26 cellular contexts compared by ENCODE assay signal in the genomic region with DNA sequence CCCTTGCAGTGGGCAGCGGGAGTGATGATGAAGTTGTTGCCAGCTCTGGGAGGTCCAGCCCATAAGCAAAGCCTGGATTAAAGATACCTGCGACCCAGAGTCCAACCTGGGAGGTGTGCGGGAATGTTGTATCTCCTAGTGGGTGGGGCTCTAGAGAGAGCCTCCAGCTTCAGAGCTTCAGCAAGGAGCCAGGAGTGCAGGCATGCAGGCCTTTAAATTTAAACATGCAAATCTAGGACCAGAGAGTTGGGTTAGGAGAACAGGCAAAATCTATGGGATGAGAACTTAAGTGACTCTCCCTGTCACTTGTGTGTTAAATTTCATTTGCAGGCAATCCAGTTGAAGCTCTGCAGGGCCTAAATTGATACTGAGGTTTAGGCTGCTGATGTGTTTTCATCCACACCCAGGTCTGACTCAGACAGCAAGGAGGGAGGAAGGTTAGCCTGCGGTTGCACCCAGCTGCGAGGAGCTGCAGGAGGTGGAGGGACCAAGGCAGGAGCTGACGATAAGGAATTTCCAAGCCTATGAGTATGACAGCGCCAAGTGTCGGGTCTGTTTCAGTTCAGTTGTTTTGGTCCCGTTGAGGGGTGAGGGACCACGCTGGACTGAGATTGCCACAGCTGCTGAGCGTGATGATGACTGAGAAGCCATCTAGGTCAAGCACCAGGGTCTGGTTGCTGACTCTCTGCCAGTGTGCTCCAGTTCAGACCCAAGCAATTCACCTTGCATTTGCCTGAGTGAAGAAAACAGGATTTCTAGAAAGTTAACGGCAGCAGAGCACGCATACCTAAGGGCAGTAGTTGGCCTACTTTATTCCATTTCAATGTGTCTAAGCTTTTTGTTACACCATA.
A peak's percentile ranks its signal among the peaks of the same experiment; 100 is the strongest.
DNase-seq lines count a peak whose midpoint lies in the region; ATAC-seq, FAIRE-seq and TF ChIP-seq lines count a peak whose summit lies in the region.
"Had no signal": no experiment of that assay in that cellular context is flagged by ENCODE, and none has a peak within 500 bp of the region (broad histone marks: within the 10 kb centered on the region; RNA-seq: fewer than 3 reads in every experiment).

No MANE protein-coding gene starts in this region.

- no peak overlapping the region for H3K4me3 Mint-ChIP-seq in activated CD4-positive, alpha-beta T cell treated with anti-CD3 and anti-CD28 coated beads, Interleukin-2, amount 10 ng/mL, durations not matched to agents 24 days and 14 days
- no peak overlapping the region for H3K4me3 Mint-ChIP-seq in activated CD4-positive, alpha-beta T cell treated with anti-CD3 and anti-CD28 coated beads for 36 hours
- H3K4me3 Mint-ChIP-seq: activated naive CD8-positive, alpha-beta T cell; brain; natural killer cell treated with Interleukin-12 subunit alpha and Interleukin-12 subunit beta and Interleukin-15 and Interleukin-18, amount 100 ng/mL, for 72 hours; stimulated activated naive CD8-positive, alpha-beta T cell treated with anti-CD3 and anti-CD28 coated beads, Interleukin-15, Interleukin-2, amounts not matched to agents 100 ng/mL and 50 ng/mL, for 24 hours had no signal

- no peak overlapping the region for H3K4me3 ChIP-seq in epithelial cell of esophagus (ENCODE audit: low read length)
- no peak overlapping the region for H3K4me3 ChIP-seq in testis

- no peaks in the 10 kb centered on the region for H3K27me3 ChIP-seq in testis
- H3K27me3 ChIP-seq: foreskin keratinocyte had no signal

- no peaks in the 10 kb centered on the region for H3K9me3 ChIP-seq in testis
- H3K9me3 ChIP-seq: SK-N-SH had no signal

- TF ChIP-seq CTCF in RWPE1 (conservative IDR thresholded peaks at IDR 0.05; ENCODE audit: low read depth) (no peak), epithelial cell of esophagus (IDR thresholded peaks at IDR 0.05; ENCODE audit: insufficient read depth, low read depth, low read length, missing control alignments) (no peak), testis (IDR thresholded peaks at IDR 0.05) (no peak)

- WGBS in testis, 2 donors = 92% methylated on average over 12 to 13 of the region's 13 CpGs

- H3K27me3 Mint-ChIP-seq in activated CD4-positive, alpha-beta T cell treated with anti-CD3 and anti-CD28 coated beads, Interleukin-2, amount 10 ng/mL, durations not matched to agents 24 days and 14 days = peaks cover 2% of the 10 kb centered on the region
- peaks cover 11% of the 10 kb centered on the region for H3K27me3 Mint-ChIP-seq in activated CD4-positive, alpha-beta T cell treated with anti-CD3 and anti-CD28 coated beads for 36 hours
- H3K27me3 Mint-ChIP-seq: brain; stimulated activated naive CD8-positive, alpha-beta T cell treated with anti-CD3 and anti-CD28 coated beads, Interleukin-15, Interleukin-2, amounts not matched to agents 100 ng/mL and 50 ng/mL, for 24 hours had no signal

- CTCF ChIA-PET in activated CD4-positive, alpha-beta T cell treated with anti-CD3 and anti-CD28 coated beads for 36 hours (lab: Charles Lee) = no interaction called here
- CTCF ChIA-PET in RWPE1 (lab: Yijun Ruan, JAX) = no interaction called here

- H3K9me3 Mint-ChIP-seq in activated CD4-positive, alpha-beta T cell treated with anti-CD3 and anti-CD28 coated beads, Interleukin-2, amount 10 ng/mL, durations not matched to agents 24 days and 14 days = no peaks in the 10 kb centered on the region
- no peaks in the 10 kb centered on the region for H3K9me3 Mint-ChIP-seq in activated CD4-positive, alpha-beta T cell treated with anti-CD3 and anti-CD28 coated beads for 36 hours (ENCODE audit: low read depth)
- H3K9me3 Mint-ChIP-seq: stimulated activated naive CD8-positive, alpha-beta T cell treated with anti-CD3 and anti-CD28 coated beads, Interleukin-15, Interleukin-2, amounts not matched to agents 100 ng/mL and 50 ng/mL, for 24 hours had no signal

- H3K27ac Mint-ChIP-seq in activated CD4-positive, alpha-beta T cell treated with anti-CD3 and anti-CD28 coated beads, Interleukin-2, amount 10 ng/mL, durations not matched to agents 24 days and 14 days = peak overlapping the region; percentile 49
- H3K27ac Mint-ChIP-seq in activated CD4-positive, alpha-beta T cell treated with anti-CD3 and anti-CD28 coated beads for 36 hours = no peak overlapping the region
- H3K27ac Mint-ChIP-seq: activated naive CD8-positive, alpha-beta T cell; natural killer cell treated with Interleukin-12 subunit alpha and Interleukin-12 subunit beta and Interleukin-15 and Interleukin-18, amount 100 ng/mL, for 72 hours; stimulated activated naive CD8-positive, alpha-beta T cell treated with anti-CD3 and anti-CD28 coated beads, Interleukin-15, Interleukin-2, amounts not matched to agents 100 ng/mL and 50 ng/mL, for 24 hours had no signal

- POLR2A ChIA-PET in activated CD4-positive, alpha-beta T cell treated with anti-CD3 and anti-CD28 coated beads for 36 hours (lab: Charles Lee) = interaction anchor here (0.7 kb wide), 1 partner anchor 120 kb away, joined by 3 read pairs; no protein-coding TSS in a partner anchor
- POLR2A ChIA-PET in RWPE1 (lab: Yijun Ruan, JAX; ENCODE audit: low non-redundant PET) = no interaction called here

- H3K27ac ChIP-seq in RWPE1 (no peak overlapping the region), testis (no peak overlapping the region)
- H3K27ac ChIP-seq: foreskin keratinocyte, HL-60, parathyroid adenoma had no signal

- peak; percentile 96 for FAIRE-seq in urothelium cell line (lab: Jason Lieb, UNC)
- FAIRE-seq: endothelial cell of umbilical vein had no signal

- no peaks in the 10 kb centered on the region for H3K36me3 ChIP-seq in testis (ENCODE audit: low read depth, missing control alignments)

- DNase-seq in activated CD4-positive, alpha-beta T cell treated with anti-CD3 and anti-CD28 coated beads, Interleukin-2, amount 10 ng/mL, durations not matched to agents 24 days and 14 days = no peak
- no peak for DNase-seq in activated CD4-positive, alpha-beta T cell treated with anti-CD3 and anti-CD28 coated beads for 36 hours
- peak; percentile 10 for DNase-seq in RWPE1 (ENCODE audit: low spot score)
- peak; percentile 3 for DNase-seq in epithelial cell of esophagus (ENCODE audit: low read depth)
- peak; percentile 89 for DNase-seq in urothelium cell line (ENCODE audit: low spot score)
- no peak for DNase-seq in testis
- no peak for DNase-seq in pons (ENCODE audit: low spot score)
- DNase-seq: 8988T; activated CD4-positive, CD25-positive, alpha-beta regulatory T cell treated with anti-CD3 and anti-CD28 coated beads, Interleukin-2, amount 50 U/mL, for 72 hours; Calu3; foreskin keratinocyte; IMR-90; left colon; NCI-H1930; NCI-H526; OCI-M1; T-helper 9 cell had no signal

- no peaks in the 10 kb centered on the region for H3K4me1 Mint-ChIP-seq in activated CD4-positive, alpha-beta T cell treated with anti-CD3 and anti-CD28 coated beads, Interleukin-2, amount 10 ng/mL, durations not matched to agents 24 days and 14 days
- H3K4me1 Mint-ChIP-seq in activated CD4-positive, alpha-beta T cell treated with anti-CD3 and anti-CD28 coated beads for 36 hours = no peaks in the 10 kb centered on the region

- no peaks in the 10 kb centered on the region for H3K4me1 ChIP-seq in testis
- H3K4me1 ChIP-seq: foreskin keratinocyte, parathyroid adenoma had no signal

- intact Hi-C loops in activated CD4-positive, alpha-beta T cell treated with anti-CD3 and anti-CD28 coated beads, Interleukin-2, amount 10 ng/mL, durations not matched to agents 24 days and 14 days (cut with micrococcal nuclease) = no loop called here
- intact Hi-C loops in activated CD4-positive, alpha-beta T cell treated with anti-CD3 and anti-CD28 coated beads for 36 hours (cut with DNase I, micrococcal nuclease) = no loop called here
- intact Hi-C loops in testis (cut with DNase I; ENCODE audit: low total_unique reads) = no loop called here

- no peak for ATAC-seq in activated CD4-positive, alpha-beta T cell treated with anti-CD3 and anti-CD28 coated beads for 36 hours
- ATAC-seq in GM21360 (IDR thresholded peaks at IDR 0.05; ENCODE audit: unreplicated experiment) = no peak
- ATAC-seq: foreskin keratinocyte; left colon; natural killer cell treated with Interleukin-12 subunit alpha and Interleukin-12 subunit beta and Interleukin-15 and Interleukin-18, amount 100 ng/mL, for 72 hours had no signal

- no peak for TF ChIP-seq POLR2A in testis (IDR thresholded peaks at IDR 0.05)

- H3K36me3 Mint-ChIP-seq in activated CD4-positive, alpha-beta T cell treated with anti-CD3 and anti-CD28 coated beads, Interleukin-2, amount 10 ng/mL, durations not matched to agents 24 days and 14 days (ENCODE audit: low read depth) = no peaks in the 10 kb centered on the region
- H3K36me3 Mint-ChIP-seq in activated CD4-positive, alpha-beta T cell treated with anti-CD3 and anti-CD28 coated beads for 36 hours (ENCODE audit: low read depth) = no peaks in the 10 kb centered on the region
- H3K36me3 Mint-ChIP-seq: activated naive CD8-positive, alpha-beta T cell; brain; natural killer cell treated with Interleukin-12 subunit alpha and Interleukin-12 subunit beta and Interleukin-15 and Interleukin-18, amount 100 ng/mL, for 72 hours had no signal

Comparison
In these comparisons a context has a peak if more than half of its experiments do, and no peak if none do; other contexts are left out.
1. DNase-seq: peak in RWPE1 (single experiment), epithelial cell of esophagus (single experiment) and urothelium cell line (single experiment); none in activated CD4-positive, alpha-beta T cell treated with anti-CD3 and anti-CD28 coated beads, Interleukin-2, amount 10 ng/mL, durations not matched to agents 24 days and 14 days (single experiment), activated CD4-positive, alpha-beta T cell treated with anti-CD3 and anti-CD28 coated beads for 36 hours (single experiment), testis (single experiment) and pons (single experiment).